1 cellular context compared by ENCODE assay signal in genomic region chr14:34699873-34700621, GRCh38.
TF ChIP-seq lines count a peak whose summit lies in the region.

No MANE protein-coding gene starts in this region.

TF ChIP-seq in HepG2, 621 proteins besides CTCF, POLR2A, EP300 and RAD21 (continued from another document):
- 0 out of 2 replicates have a peak, but pooled peaks have one; percentile 11 for TF ChIP-seq TFE3 (CRISPR knock-in tag; IDR thresholded peaks at IDR 0.05)
- TF ChIP-seq ZSCAN31 (CRISPR knock-in tag; IDR thresholded peaks at IDR 0.05; ENCODE audit: low read depth): no peak
- peak; percentile 56 for TF ChIP-seq CREM (IDR thresholded peaks at IDR 0.05)
- no peak for TF ChIP-seq CREM (CRISPR knock-in tag; IDR thresholded peaks at IDR 0.05)
- peak; percentile 36; the same call in 1 of the 2 replicates for TF ChIP-seq EHMT2 (IDR thresholded peaks at IDR 0.05; ENCODE audit: borderline replicate concordance, low read depth, low read length)
- TF ChIP-seq GFI1 (CRISPR knock-in tag; IDR thresholded peaks at IDR 0.05; ENCODE audit: borderline replicate concordance): peak; percentile 69; the same call in 1 of the 2 replicates
- no peak for TF ChIP-seq BRCA1 (CRISPR knock-in tag; IDR thresholded peaks at IDR 0.05)
